32 cellular contexts compared by ENCODE assay signal in genomic region chr19:44968670-44969069, GRCh38. TPM values are rescaled to one million over a fixed set of nuclear protein-coding genes. Genes with fewer than 3 reads are reported as not detected.
"Had no signal": no experiment of that assay in that cellular context is flagged by ENCODE, and none has a peak within 500 bp of the region (broad histone marks: within the 10 kb centered on the region; RNA-seq: fewer than 3 reads in every experiment).

No MANE protein-coding gene starts in this region.

- ATAC-seq: activated CD4-positive, alpha-beta T cell treated with anti-CD3 and anti-CD28 coated beads for 36 hours; activated CD4-positive, CD25-positive, alpha-beta regulatory T cell treated with anti-CD3 and anti-CD28 coated beads, Interleukin-2, amount 50 U/mL, for 24 hours; activated naive CD8-positive, alpha-beta T cell treated with anti-CD3 and anti-CD28 coated beads, Interleukin-2, amount 50 U/mL, for 24 hours; activated T-cell treated with anti-CD3 and anti-CD28 coated beads, Interleukin-2, amount 50 U/mL, for 4 hours; effector memory CD8-positive, alpha-beta T cell; foreskin keratinocyte; gastrocnemius medialis; heart left ventricle had no signal

- H3K4me1 ChIP-seq: ascending aorta, breast epithelium, esophagus muscularis mucosa, foreskin keratinocyte, gastrocnemius medialis, heart left ventricle had no signal

- H3K9me3 ChIP-seq: adrenal gland, ascending aorta, breast epithelium, esophagus muscularis mucosa, gastrocnemius medialis, heart left ventricle had no signal

- H3K27ac ChIP-seq: adrenal gland, ascending aorta, breast epithelium, cardiac muscle cell, coronary artery, esophagus muscularis mucosa, foreskin keratinocyte, gastrocnemius medialis, heart left ventricle, WERI-Rb-1 had no signal

- H3K27me3 ChIP-seq: adrenal gland, ascending aorta, breast epithelium, cardiac muscle cell, esophagus muscularis mucosa, foreskin keratinocyte, gastrocnemius medialis, heart left ventricle had no signal

- H3K4me3 ChIP-seq: adrenal gland, ascending aorta, breast epithelium, cardiac muscle cell, coronary artery, esophagus muscularis mucosa, gastrocnemius medialis, heart left ventricle had no signal

- DNase-seq: activated B cell treated with CpG ODN at 0.5 μM for 24 hours; activated CD4-positive, alpha-beta memory T cell treated with anti-CD3 and anti-CD28 coated beads, Interleukin-2, amount 10 ng/mL, durations not matched to agents 7 days and 5 days; activated CD4-positive, alpha-beta T cell treated with anti-CD3 and anti-CD28 coated beads for 36 hours; activated CD4-positive, alpha-beta T cell treated with anti-CD3 and anti-CD28 coated beads, Interleukin-2, amount 10 ng/mL, durations not matched to agents 24 days and 14 days; activated CD4-positive, alpha-beta T cell treated with anti-CD3 and anti-CD28 coated beads, Interleukin-2, amount 50 U/mL, for 4 hours; activated CD8-positive, alpha-beta memory T cell treated with anti-CD3 and anti-CD28 coated beads, Interleukin-2, amount 50 U/mL, for 48 hours; activated effector memory CD4-positive, alpha-beta T cell treated with anti-CD3 and anti-CD28 coated beads, Interleukin-2, amount 50 U/mL, for 16 hours; activated naive CD4-positive, alpha-beta T cell treated with anti-CD3 and anti-CD28 coated beads for 36 hours; activated naive CD8-positive, alpha-beta T cell treated with anti-CD3 and anti-CD28 coated beads for 36 hours; activated naive CD8-positive, alpha-beta T cell treated with anti-CD3 and anti-CD28 coated beads, Interleukin-2, amount 50 U/mL, for 24 hours; activated T-cell treated with anti-CD3 and anti-CD28 coated beads for 4 hours; activated T-cell treated with anti-CD3 and anti-CD28 coated beads, Interleukin-2, amount 50 U/mL, for 4 hours; adrenal gland; amygdala; effector CD4-positive, alpha-beta T cell; effector memory CD8-positive, alpha-beta T cell; erythroblast; foreskin keratinocyte; gastrocnemius medialis; glutamatergic neuron; heart left ventricle; T1000; WERI-Rb-1 had no signal

RNA-seq across cellular contexts. Expression of gene APOC2, which starts 22.8 kb away (rescaled TPM):
- total RNA-seq: activated B cell treated with CpG ODN at 0.5 μM for 24 hours; activated CD4-positive, alpha-beta memory T cell treated with anti-CD3 and anti-CD28 coated beads, Interleukin-2, amount 10 ng/mL, durations not matched to agents 7 days and 5 days; activated CD4-positive, alpha-beta T cell treated with anti-CD3 and anti-CD28 coated beads for 36 hours; activated CD4-positive, alpha-beta T cell treated with anti-CD3 and anti-CD28 coated beads, Interleukin-2, amount 10 ng/mL, durations not matched to agents 24 days and 14 days; activated naive CD4-positive, alpha-beta T cell treated with anti-CD3 and anti-CD28 coated beads for 36 hours; activated naive CD8-positive, alpha-beta T cell treated with anti-CD3 and anti-CD28 coated beads for 36 hours; activated T-cell treated with anti-CD3 and anti-CD28 coated beads, Interleukin-2, amount 50 U/mL, for 4 hours; activated T-helper 1 cell treated with anti-CD3 and anti-CD28 coated beads, Interleukin-12 subunit alpha, Interleukin-12 subunit beta, Interleukin-2, Interleukin-4 antibody, amounts not matched to agents 30 ng/mL and 10 ng/mL and 1 ng/mL, durations not matched to agents 14 hours and 24 hours and 36 hours; activated T-helper 2 cell treated with anti-CD3 and anti-CD28 coated beads, Interferon-gamma antibody, Interleukin-2, Interleukin-4, amounts not matched to agents 10 μg/mL and 5 μg/mL and 100 μg/mL, durations not matched to agents 14 hours and 24 hours and 36 hours; ascending aorta; cardiac muscle cell; esophagus muscularis mucosa; foreskin keratinocyte had no signal
- polyA plus RNA-seq: foreskin keratinocyte had no signal

RNA-seq across cellular contexts. Expression of gene APOC4, which starts 26.6 kb away (rescaled TPM):
- total RNA-seq: activated B cell treated with CpG ODN at 0.5 μM for 24 hours; activated CD4-positive, alpha-beta memory T cell treated with anti-CD3 and anti-CD28 coated beads, Interleukin-2, amount 10 ng/mL, durations not matched to agents 7 days and 5 days; activated CD4-positive, alpha-beta T cell treated with anti-CD3 and anti-CD28 coated beads for 36 hours; activated CD4-positive, alpha-beta T cell treated with anti-CD3 and anti-CD28 coated beads, Interleukin-2, amount 10 ng/mL, durations not matched to agents 24 days and 14 days; activated naive CD4-positive, alpha-beta T cell treated with anti-CD3 and anti-CD28 coated beads for 36 hours; activated naive CD8-positive, alpha-beta T cell treated with anti-CD3 and anti-CD28 coated beads for 36 hours; activated T-cell treated with anti-CD3 and anti-CD28 coated beads, Interleukin-2, amount 50 U/mL, for 4 hours; activated T-helper 1 cell treated with anti-CD3 and anti-CD28 coated beads, Interleukin-12 subunit alpha, Interleukin-12 subunit beta, Interleukin-2, Interleukin-4 antibody, amounts not matched to agents 30 ng/mL and 10 ng/mL and 1 ng/mL, durations not matched to agents 14 hours and 24 hours and 36 hours; activated T-helper 2 cell treated with anti-CD3 and anti-CD28 coated beads, Interferon-gamma antibody, Interleukin-2, Interleukin-4, amounts not matched to agents 10 μg/mL and 5 μg/mL and 100 μg/mL, durations not matched to agents 14 hours and 24 hours and 36 hours; ascending aorta; breast epithelium; cardiac muscle cell; cerebellum; esophagus muscularis mucosa; foreskin keratinocyte; gastrocnemius medialis; heart left ventricle had no signal
- polyA plus RNA-seq: cardiac muscle cell, foreskin keratinocyte, heart left ventricle had no signal
